In the genomic region with DNA sequence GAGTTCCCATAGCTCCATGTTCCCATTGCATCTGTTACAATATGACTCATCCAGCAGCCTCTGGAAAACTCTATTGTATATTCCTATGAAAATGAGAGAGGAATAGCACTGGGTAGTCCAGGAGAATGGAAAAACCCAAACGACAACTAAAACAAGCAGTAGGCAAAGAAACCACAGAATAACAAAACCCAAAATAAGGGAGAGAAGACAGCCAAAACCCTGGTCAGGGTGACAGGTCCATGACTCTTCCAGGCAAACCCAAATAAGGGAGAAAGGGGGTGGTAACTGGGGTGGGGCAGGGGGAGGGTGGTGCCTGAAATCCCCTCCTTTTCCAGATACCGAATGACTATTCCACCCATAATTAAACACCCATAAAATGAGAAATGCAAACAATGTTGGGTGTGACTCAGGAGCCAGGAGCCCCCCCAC, we compare ENCODE assay signal across 14 cellular contexts. TPM values are rescaled to one million over a fixed set of nuclear protein-coding genes. Genes with fewer than 3 reads are reported as not detected.
DNase-seq lines count a peak whose midpoint lies in the region; ATAC-seq, FAIRE-seq and TF ChIP-seq lines count a peak whose summit lies in the region.
"Had no signal": no experiment of that assay in that cellular context is flagged by ENCODE, and none has a peak within 500 bp of the region (broad histone marks: within the 10 kb centered on the region; RNA-seq: fewer than 3 reads in every experiment).

No MANE protein-coding gene starts in this region.

- H3K4me3 ChIP-seq in dorsolateral prefrontal cortex = peak overlapping the region in 7 of 59 donors; percentile 5 to 31 (median 26)
- H3K4me3 ChIP-seq: spleen had no signal

- H3K36me3 Mint-ChIP-seq in natural killer cell = peaks cover 19% of the 10 kb centered on the region

- TF ChIP-seq CTCF in dorsolateral prefrontal cortex (IDR thresholded peaks at IDR 0.05 in 54 of 56, conservative IDR thresholded peaks at IDR 0.05 in 2 of 56; ENCODE audit: low read depth in 1 of 56, partially characterized antibody in 56 of 56) (no peak), natural killer cell (IDR thresholded peaks at IDR 0.05) (no peak)

- H3K27me3 Mint-ChIP-seq in natural killer cell (ENCODE audit: low read depth in 2 of 2) = no peaks in the 10 kb centered on the region

- H3K4me1 Mint-ChIP-seq in natural killer cell = peaks cover 15 to 22% of the 10 kb centered on the region in 2 donors

- DNase-seq in H54 (ENCODE audit: insufficient read length, low spot score) (peak; percentile 48), RKO (ENCODE audit: low spot score) (peak; percentile 81), dorsolateral prefrontal cortex (peak in 2 of 10 donors; percentile 17 to 30), pons (ENCODE audit: low spot score) (peak; percentile 11), natural killer cell (no peak), SIG-M5 treated with dmso at 0.1 percent for 504 hours (lab: John Stamatoyannopoulos, UW; ENCODE audit: unreplicated experiment) (no peak), NCI-H2196 (lab: John Stamatoyannopoulos, UW; ENCODE audit: unreplicated experiment) (no peak)
- DNase-seq: activated CD8-positive, alpha-beta T cell treated with anti-CD3 and anti-CD28 coated beads, Interleukin-2, amount 10 ng/mL, durations not matched to agents 7 days and 5 days; immature natural killer cell; NCI-H2171 treated with DMSO at 0.1 percent for 48 hours; spleen had no signal

- no peak for TF ChIP-seq POLR2A in H54 (IDR thresholded peaks at IDR 0.05; ENCODE audit: low read depth, low read length)

- H3K27ac ChIP-seq in dorsolateral prefrontal cortex = peak overlapping the region in 51 of 59 donors; percentile 6 to 91 (median 71)
- H3K27ac ChIP-seq: spleen had no signal

- FAIRE-seq in H54 (lab: Jason Lieb, UNC) = no peak
- FAIRE-seq: G401.6 had no signal

- peaks cover 2 to 3% of the 10 kb centered on the region in 2 donors for H3K9me3 Mint-ChIP-seq in natural killer cell

- no peak overlapping the region for H3K4me3 Mint-ChIP-seq in natural killer cell
- H3K4me3 Mint-ChIP-seq: activated CD8-positive, alpha-beta T cell treated with anti-CD3 and anti-CD28 coated beads, Interleukin-2, amount 10 ng/mL, durations not matched to agents 7 days and 5 days; CD14-positive monocyte; immature natural killer cell; mesothelial cell of epicardium had no signal

- no peaks in the 10 kb centered on the region for H3K27me3 ChIP-seq in dorsolateral prefrontal cortex
- H3K27me3 ChIP-seq: spleen had no signal

- intact Hi-C loops in dorsolateral prefrontal cortex (cut with DNase I) (no loop called here), natural killer cell (cut with micrococcal nuclease) (no loop called here)

- ATAC-seq in natural killer cell = no peak
- ATAC-seq: activated CD8-positive, alpha-beta T cell treated with anti-CD3 and anti-CD28 coated beads, Interleukin-2, amount 10 ng/mL, durations not matched to agents 7 days and 5 days had no signal

- no peak overlapping the region for H3K27ac Mint-ChIP-seq in natural killer cell
- H3K27ac Mint-ChIP-seq: activated CD8-positive, alpha-beta T cell treated with anti-CD3 and anti-CD28 coated beads, Interleukin-2, amount 10 ng/mL, durations not matched to agents 7 days and 5 days; CD14-positive monocyte; immature natural killer cell; mesothelial cell of epicardium had no signal

RNA-seq across cellular contexts. Expression of gene ZNF8, which starts 4.0 kb away (rescaled TPM):
- total RNA-seq in dorsolateral prefrontal cortex = 10 to 100 TPM in 91 of 120 experiments, 1 to 10 TPM in 29; 7.8 to 17.2 (median 10.9) TPM
- 1 to 10 TPM; 6.4 to 8.7 (median 7.7) TPM for total RNA-seq in natural killer cell

RNA-seq across cellular contexts. Expression of gene ERVK3-1, which starts 30.4 kb away (rescaled TPM):
- 10 to 100 TPM; 26.9 to 56.2 (median 37.1) TPM for total RNA-seq in dorsolateral prefrontal cortex
- 100 to 1,000 TPM in 2 of 3 donors, 10 to 100 TPM in 1; 96.1 to 142 (median 119) TPM for total RNA-seq in natural killer cell

RNA-seq across cellular contexts. Expression of gene ZNF544, which starts 46.1 kb away (rescaled TPM):
- total RNA-seq in dorsolateral prefrontal cortex = 10 to 100 TPM; 20.9 to 59.3 (median 39.5) TPM
- 10 to 100 TPM; 21.9 to 31.5 (median 21.9) TPM for total RNA-seq in natural killer cell

RNA-seq across cellular contexts. Expression of gene ZSCAN22, which starts 52.0 kb away (rescaled TPM):
- total RNA-seq in dorsolateral prefrontal cortex = 1 to 10 TPM; 2.1 to 6.1 (median 3.3) TPM
- 1 to 10 TPM; 2.9 to 4.8 (median 3.2) TPM for total RNA-seq in natural killer cell

Comparison
In these comparisons a context has a peak if more than half of its experiments do, and no peak if none do; other contexts are left out.
1. DNase-seq: peak in H54 (single experiment), RKO (single experiment) and pons (single experiment); none in natural killer cell (single experiment), SIG-M5 treated with dmso at 0.1 percent for 504 hours (single experiment) and NCI-H2196 (single experiment).